9 cellular contexts compared by ENCODE assay signal in genomic region chr17:45948881-45949624, GRCh38. TPM values are rescaled to one million over a fixed set of nuclear protein-coding genes. Genes with fewer than 3 reads are reported as not detected.
DNase-seq lines count a peak whose midpoint lies in the region; ATAC-seq, FAIRE-seq and TF ChIP-seq lines count a peak whose summit lies in the region.
"Had no signal": no experiment of that assay in that cellular context is flagged by ENCODE, and none has a peak within 500 bp of the region (broad histone marks: within the 10 kb centered on the region; RNA-seq: fewer than 3 reads in every experiment).

No MANE protein-coding gene starts in this region.

- peak overlapping the region; percentile 74 for H2AFZ ChIP-seq in Karpas-422 (ENCODE audit: low read length)
- H2AFZ ChIP-seq in keratinocyte (ENCODE audit: control insufficient read depth, low read length), result no peak overlapping the region

- TF ChIP-seq CTCF in DOHH2 (IDR thresholded peaks at IDR 0.05; ENCODE audit: low read depth, low read length, poor library complexity, severe bottlenecking) (peak; percentile 78), keratinocyte (optimal IDR thresholded peaks at IDR 0.05 in 1 of 3, IDR thresholded peaks at IDR 0.05 in 1 of 3, conservative IDR thresholded peaks at IDR 0.05 in 1 of 3; ENCODE audit: extremely low read depth in 1 of 3, insufficient read depth in 2 of 3, low read length in 3 of 3) (peak; percentile 56 to 91 (median 69))

- H3K4me3 ChIP-seq in DOHH2 (ENCODE audit: low read length), result peak overlapping the region; percentile 46
- peak overlapping the region; percentile 17; the same call in 1 of the 2 replicates for H3K4me3 ChIP-seq in Karpas-422 (ENCODE audit: low read length)
- H3K4me3 ChIP-seq in keratinocyte (ENCODE audit: control insufficient read depth in 2 of 3, extremely low read depth in 1 of 3, insufficient read depth in 2 of 3, low read depth in 1 of 3, low read length in 3 of 3), result peak overlapping the region in 1 of 3 experiments; percentile 23

- H3K4me2 ChIP-seq in DOHH2 (ENCODE audit: low read length) (peak overlapping the region; percentile 59), Karpas-422 (ENCODE audit: low read depth, low read length, poor library complexity, severe bottlenecking) (peak overlapping the region; percentile 43), keratinocyte (ENCODE audit: control insufficient read depth, extremely low read depth, insufficient read depth, low read depth, low read length) (peak overlapping the region; percentile 61)

- no peaks in the 10 kb centered on the region for H3K79me2 ChIP-seq in DOHH2 (ENCODE audit: control insufficient read depth, low read length)
- no peaks in the 10 kb centered on the region for H3K79me2 ChIP-seq in Karpas-422 (ENCODE audit: low read length)
- H3K79me2 ChIP-seq in keratinocyte (ENCODE audit: control insufficient read depth, insufficient read depth, low read length), result no peaks in the 10 kb centered on the region

- no peaks in the 10 kb centered on the region for H3K9me2 ChIP-seq in DOHH2 (replicated peaks; ENCODE audit: control insufficient read depth, low read length)
- no peaks in the 10 kb centered on the region for H3K9me2 ChIP-seq in Karpas-422 (replicated peaks; ENCODE audit: insufficient read depth, low read length)

- H3K9ac ChIP-seq in Karpas-422 (ENCODE audit: low read length) (peak overlapping the region; percentile 13; the same call in 1 of the 2 replicates), keratinocyte (ENCODE audit: control insufficient read depth, extremely low read depth, insufficient read depth, low read length) (no peak overlapping the region)

- H3K9me1 ChIP-seq in keratinocyte (ENCODE audit: control insufficient read depth, extremely low read depth, insufficient read depth, low read length), result no peaks in the 10 kb centered on the region

- no peak overlapping the region for H3K27ac ChIP-seq in DOHH2 (ENCODE audit: low read depth, low read length)
- no peak overlapping the region for H3K27ac ChIP-seq in Karpas-422 (ENCODE audit: low read length)
- no peak overlapping the region for H3K27ac ChIP-seq in keratinocyte (ENCODE audit: control insufficient read depth, insufficient read depth, low read length)

- H3K9me3 ChIP-seq in DOHH2 (ENCODE audit: control insufficient read depth, insufficient read depth, low read length) (no peaks in the 10 kb centered on the region), Karpas-422 (ENCODE audit: low read length) (no peaks in the 10 kb centered on the region), keratinocyte (ENCODE audit: control insufficient read depth, low read depth, low read length) (no peaks in the 10 kb centered on the region)

- H3K36me3 ChIP-seq in DOHH2 (ENCODE audit: control insufficient read depth, low read length), result no peaks in the 10 kb centered on the region
- H3K36me3 ChIP-seq in Karpas-422 (ENCODE audit: insufficient read depth, low read length), result no peaks in the 10 kb centered on the region
- no peaks in the 10 kb centered on the region for H3K36me3 ChIP-seq in keratinocyte (ENCODE audit: control insufficient read depth in 2 of 2, extremely low read depth in 1 of 2, insufficient read depth in 2 of 2, low read length in 2 of 2)

- no peak for FAIRE-seq in keratinocyte (lab: Jason Lieb, UNC)

- H3K4me1 ChIP-seq in DOHH2 (ENCODE audit: control insufficient read depth, low read length) (peaks cover 12% of the 10 kb centered on the region), Karpas-422 (ENCODE audit: low read length) (peaks cover 9% of the 10 kb centered on the region), keratinocyte (ENCODE audit: control insufficient read depth, extremely low read depth, insufficient read depth, low read length) (peaks cover 4% of the 10 kb centered on the region)

- DNase-seq in Karpas-422 (peak; percentile 89), keratinocyte (ENCODE audit: low read depth, low spot score) (no peak), NCI-H446 treated with DMSO at 0.1 percent for 48 hours (lab: John Stamatoyannopoulos, UW) (no peak)
- peak; percentile 75 for DNase-seq in activated CD4-positive, CD25-positive, alpha-beta regulatory T cell treated with anti-CD3 and anti-CD28 coated beads, Interleukin-2, amount 50 U/mL, for 72 hours
- DNase-seq in central memory CD4-positive, alpha-beta T cell, result peak; percentile 8
- peak; percentile 82 for DNase-seq in stimulated activated CD4-positive, alpha-beta T cell treated with anti-CD3 and anti-CD28 coated beads, Interleukin-15, amount 100 ng/mL, for 24 hours

- H4K20me1 ChIP-seq in DOHH2 (ENCODE audit: control insufficient read depth, insufficient read depth, low read depth, low read length), result no peaks in the 10 kb centered on the region; the same call in 1 of the 2 replicates
- H4K20me1 ChIP-seq in Karpas-422 (ENCODE audit: insufficient read depth, low read depth, low read length), result no peaks in the 10 kb centered on the region
- no peaks in the 10 kb centered on the region for H4K20me1 ChIP-seq in keratinocyte (ENCODE audit: control insufficient read depth, extremely low read depth, insufficient read depth, low read length)

- dilution Hi-C loops in keratinocyte (cut with MboI; ENCODE audit: extremely low pct_ligation_motif_present, low sequenced_read_pairs), result no loop called here

- H3F3A ChIP-seq in DOHH2 (ENCODE audit: control insufficient read depth, insufficient read depth), result no peaks in the 10 kb centered on the region

- H3K27me3 ChIP-seq in DOHH2 (ENCODE audit: control insufficient read depth, low read length), result peaks cover 37% of the 10 kb centered on the region
- H3K27me3 ChIP-seq in Karpas-422 (ENCODE audit: low read length), result 0 out of 2 replicates have a peak, but pooled peaks cover 3% of the 10 kb centered on the region
- peaks cover 22% of the 10 kb centered on the region for H3K27me3 ChIP-seq in keratinocyte (ENCODE audit: control insufficient read depth, extremely low read depth, insufficient read depth, low read length)

- ATAC-seq in GM21423 (IDR thresholded peaks at IDR 0.05; ENCODE audit: unreplicated experiment), result no peak

RNA-seq across cellular contexts. Expression of gene STH, which starts 50.0 kb away (rescaled TPM):
- not detected in 2 replicates for total RNA-seq in Karpas-422 (2014; rRNA removed; shearing (Covaris generic); ENCODE audit: low replicate concordance)
- not detected in 3 replicates for polyA plus RNA-seq in keratinocyte
- polyA plus RNA-seq in keratinocyte (2011; ENCODE audit: low read depth), result not detected
- not detected in 2 replicates for polyA plus RNA-seq in keratinocyte (2011; cell fraction: cytosol; rRNA removed)
- polyA plus RNA-seq in keratinocyte (2011; cell fraction: nucleus; rRNA removed), result not detected in 2 replicates
- not detected in 2 replicates for polyA plus RNA-seq in keratinocyte (2012; ENCODE audit: low replicate concordance)
- not detected in 3 replicates for polyA minus RNA-seq in keratinocyte
- polyA minus RNA-seq in keratinocyte (2011; cell fraction: cytosol; rRNA and poly(A)+ RNA removed), result not detected
- not detected in 2 replicates for polyA minus RNA-seq in keratinocyte (2011; cell fraction: nucleus; rRNA and poly(A)+ RNA removed)
- polyA plus RNA-seq: adipose tissue had no signal

RNA-seq across cellular contexts. Expression of gene MAPT, which starts 54.7 kb away (rescaled TPM):
- total RNA-seq in Karpas-422 (2014; rRNA removed; shearing (Covaris generic); ENCODE audit: low replicate concordance), result 0.14 and 0.15 TPM in 2 replicates
- polyA plus RNA-seq in keratinocyte, result 0.08 to 0.15 TPM (median 0.10 TPM) in 3 replicates
- polyA plus RNA-seq in keratinocyte (2011; ENCODE audit: low read depth), result 0.46 TPM
- polyA plus RNA-seq in keratinocyte (2011; cell fraction: cytosol; rRNA removed), result 0.17 and 0.21 TPM in 2 replicates
- 0.24 and 0.63 TPM in 2 replicates for polyA plus RNA-seq in keratinocyte (2011; cell fraction: nucleus; rRNA removed)
- polyA plus RNA-seq in keratinocyte (2012; ENCODE audit: low replicate concordance), result 0.16 and 0.24 TPM in 2 replicates
- polyA minus RNA-seq in keratinocyte, result 0.13 to 0.26 TPM (median 0.20 TPM) in 3 replicates
- polyA minus RNA-seq in keratinocyte (2011; cell fraction: cytosol; rRNA and poly(A)+ RNA removed), result not detected
- polyA minus RNA-seq in keratinocyte (2011; cell fraction: nucleus; rRNA and poly(A)+ RNA removed), result 0.32 and 0.54 TPM in 2 replicates

Comparison
In these comparisons a context has a peak if more than half of its experiments do, and no peak if none do; other contexts are left out.
1. DNase-seq: peak in Karpas-422 (single experiment), activated CD4-positive, CD25-positive, alpha-beta regulatory T cell treated with anti-CD3 and anti-CD28 coated beads, Interleukin-2, amount 50 U/mL, for 72 hours (single experiment), central memory CD4-positive, alpha-beta T cell (single experiment) and stimulated activated CD4-positive, alpha-beta T cell treated with anti-CD3 and anti-CD28 coated beads, Interleukin-15, amount 100 ng/mL, for 24 hours (single experiment); none in keratinocyte (single experiment) and NCI-H446 treated with DMSO at 0.1 percent for 48 hours (single experiment).
2. Peak in every context shown above with its lines, with median percentiles within 50 percentile points of each other: H3K4me2 ChIP-seq.